In genomic region chr11:33040862-33041453, GRCh38 we compare ENCODE assay signal across 8 cellular contexts. TPM values are rescaled to one million over a fixed set of nuclear protein-coding genes. Genes with fewer than 3 reads are reported as not detected.
DNase-seq lines count a peak whose midpoint lies in the region; ATAC-seq and TF ChIP-seq lines count a peak whose summit lies in the region.

No MANE protein-coding gene starts in this region.

- H3K27me3 ChIP-seq in BJ (ENCODE audit: control insufficient read depth, insufficient read depth, low read length), result no peaks in the 10 kb centered on the region
- H3K27me3 ChIP-seq in HAP-1 (ENCODE audit: low read depth), result no peaks in the 10 kb centered on the region

- peaks cover 33% of the 10 kb centered on the region for H3K36me3 Mint-ChIP-seq in activated T-helper 2 cell treated with anti-CD3 and anti-CD28 coated beads, Interferon-gamma antibody, Interleukin-2, Interleukin-4, amounts not matched to agents 10 μg/mL and 5 μg/mL and 100 μg/mL, durations not matched to agents 14 hours and 24 hours and 36 hours (ENCODE audit: low read depth)

- H3K36me3 ChIP-seq in BJ (ENCODE audit: control insufficient read depth, insufficient read depth, low read length) (peaks cover 1% of the 10 kb centered on the region; the same call in 1 of the 2 replicates), HAP-1 (replicated peaks) (no peaks in the 10 kb centered on the region; the same call in 1 of the 2 replicates), mesodermal cell (ENCODE audit: control insufficient read depth, insufficient read depth, low read length) (peaks cover 25% of the 10 kb centered on the region)

- intact Hi-C loops in activated T-helper 2 cell treated with anti-CD3 and anti-CD28 coated beads, Interferon-gamma antibody, Interleukin-2, Interleukin-4, amounts not matched to agents 10 μg/mL and 5 μg/mL and 100 μg/mL, durations not matched to agents 14 hours and 24 hours and 36 hours (cut with micrococcal nuclease), result loop anchor here (1.0 to 10.0 kb wide), 4 partner anchors 22 to 684 kb away; partner anchors contain the start of gene QSER1

- no peak overlapping the region for H3K27ac ChIP-seq in mesodermal cell (ENCODE audit: low read depth, low read length, severe bottlenecking)

- peaks cover 39% of the 10 kb centered on the region for H3K4me1 ChIP-seq in HAP-1
- no peaks in the 10 kb centered on the region for H3K4me1 ChIP-seq in mesodermal cell (ENCODE audit: control insufficient read depth, insufficient read depth, low read length, poor library complexity, severe bottlenecking)

- H3K27me3 Mint-ChIP-seq in activated T-helper 2 cell treated with anti-CD3 and anti-CD28 coated beads, Interferon-gamma antibody, Interleukin-2, Interleukin-4, amounts not matched to agents 10 μg/mL and 5 μg/mL and 100 μg/mL, durations not matched to agents 14 hours and 24 hours and 36 hours (ENCODE audit: low read depth), result peaks cover 8% of the 10 kb centered on the region

- ATAC-seq in HG03095 (IDR thresholded peaks at IDR 0.05; ENCODE audit: unreplicated experiment), result no peak

- no peak for TF ChIP-seq CTCF in BJ (IDR thresholded peaks at IDR 0.05; ENCODE audit: insufficient read depth, low read depth, low read length)

- H3K9me3 Mint-ChIP-seq in activated T-helper 2 cell treated with anti-CD3 and anti-CD28 coated beads, Interferon-gamma antibody, Interleukin-2, Interleukin-4, amounts not matched to agents 10 μg/mL and 5 μg/mL and 100 μg/mL, durations not matched to agents 14 hours and 24 hours and 36 hours, result no peaks in the 10 kb centered on the region

- CTCF ChIA-PET in BJ (lab: Yijun Ruan, JAX), result no interaction called here

- peak overlapping the region; percentile 93 for H3K27ac Mint-ChIP-seq in activated T-helper 2 cell treated with anti-CD3 and anti-CD28 coated beads, Interferon-gamma antibody, Interleukin-2, Interleukin-4, amounts not matched to agents 10 μg/mL and 5 μg/mL and 100 μg/mL, durations not matched to agents 14 hours and 24 hours and 36 hours

- in situ Hi-C loops in HAP-1 (cut with MboI; ENCODE audit: low sequenced_read_pairs), result no loop called here
- in situ Hi-C loops in ACHN (cut with HindIII; ENCODE audit: low pct_ligation_motif_present, low pct_unique_long_range_greater_than_20kb, low sequenced_read_pairs), result no loop called here

- H3K9me3 ChIP-seq in HAP-1, result no peaks in the 10 kb centered on the region
- peaks cover 17% of the 10 kb centered on the region for H3K9me3 ChIP-seq in mesodermal cell (ENCODE audit: control insufficient read depth, low read length)

- POLR2A ChIA-PET in BJ (lab: Charles Lee), result no interaction called here

- peak overlapping the region; percentile 81 for H3K4me3 Mint-ChIP-seq in activated T-helper 2 cell treated with anti-CD3 and anti-CD28 coated beads, Interferon-gamma antibody, Interleukin-2, Interleukin-4, amounts not matched to agents 10 μg/mL and 5 μg/mL and 100 μg/mL, durations not matched to agents 14 hours and 24 hours and 36 hours (ENCODE audit: low read depth)

- peaks cover 38% of the 10 kb centered on the region for H3K4me1 Mint-ChIP-seq in activated T-helper 2 cell treated with anti-CD3 and anti-CD28 coated beads, Interferon-gamma antibody, Interleukin-2, Interleukin-4, amounts not matched to agents 10 μg/mL and 5 μg/mL and 100 μg/mL, durations not matched to agents 14 hours and 24 hours and 36 hours (ENCODE audit: low read depth)

- H3K4me3 ChIP-seq in BJ (ENCODE audit: low read depth, low read length) (peak overlapping the region; percentile 92), HAP-1 (peak overlapping the region; percentile 89; the same call in 1 of the 2 replicates), mesodermal cell (ENCODE audit: extremely low read depth, insufficient read depth, low read length, poor library complexity, severe bottlenecking) (peak overlapping the region; percentile 81)

- DNase-seq in BJ (ENCODE audit: low read depth) (no peak), HAP-1 (ENCODE audit: low spot score in 2 of 2) (no peak), ACHN (no peak), amygdala (lab: John Stamatoyannopoulos, UW) (no peak), hypothalamus (lab: John Stamatoyannopoulos, UW) (no peak)
- DNase-seq in activated T-helper 2 cell treated with anti-CD3 and anti-CD28 coated beads, Interferon-gamma antibody, Interleukin-2, Interleukin-4, amounts not matched to agents 10 μg/mL and 5 μg/mL and 100 μg/mL, durations not matched to agents 14 hours and 24 hours and 36 hours (ENCODE audit: low spot score), result no peak

- 67 to 75% methylated on average over 2 of the region's 5 CpGs for WGBS in mesodermal cell (ENCODE audit: insufficient coverage in 2 of 2), 2 experiments

RNA-seq across cellular contexts. Expression of gene TCP11L1, which starts 1.6 kb away (rescaled TPM):
- 20.2 and 23.4 TPM in 2 replicates for polyA plus RNA-seq in BJ (2011; rRNA removed)
- 33.1 and 44.8 TPM in 2 replicates for polyA minus RNA-seq in BJ (2011; rRNA and poly(A)+ RNA removed)
- total RNA-seq in activated T-helper 2 cell treated with anti-CD3 and anti-CD28 coated beads, Interferon-gamma antibody, Interleukin-2, Interleukin-4, amounts not matched to agents 10 μg/mL and 5 μg/mL and 100 μg/mL, durations not matched to agents 14 hours and 24 hours and 36 hours, result 12.4 and 13.8 TPM in 2 replicates
- polyA plus RNA-seq in mesodermal cell (2013, experiment 1 of 2), result 16.3 TPM
- 15.6 TPM for polyA plus RNA-seq in mesodermal cell (2013, experiment 2 of 2)

RNA-seq across cellular contexts. Expression of gene DEPDC7, which starts 25.3 kb away (rescaled TPM):
- 4.2 and 7.6 TPM in 2 replicates for polyA plus RNA-seq in BJ (2011; rRNA removed)
- polyA minus RNA-seq in BJ (2011; rRNA and poly(A)+ RNA removed), result 1.6 and 2.1 TPM in 2 replicates
- 0.57 and 0.82 TPM in 2 replicates for total RNA-seq in activated T-helper 2 cell treated with anti-CD3 and anti-CD28 coated beads, Interferon-gamma antibody, Interleukin-2, Interleukin-4, amounts not matched to agents 10 μg/mL and 5 μg/mL and 100 μg/mL, durations not matched to agents 14 hours and 24 hours and 36 hours
- 6.9 TPM for polyA plus RNA-seq in mesodermal cell (2013, experiment 1 of 2)
- polyA plus RNA-seq in mesodermal cell (2013, experiment 2 of 2), result 8.0 TPM
